In the genomic region with DNA sequence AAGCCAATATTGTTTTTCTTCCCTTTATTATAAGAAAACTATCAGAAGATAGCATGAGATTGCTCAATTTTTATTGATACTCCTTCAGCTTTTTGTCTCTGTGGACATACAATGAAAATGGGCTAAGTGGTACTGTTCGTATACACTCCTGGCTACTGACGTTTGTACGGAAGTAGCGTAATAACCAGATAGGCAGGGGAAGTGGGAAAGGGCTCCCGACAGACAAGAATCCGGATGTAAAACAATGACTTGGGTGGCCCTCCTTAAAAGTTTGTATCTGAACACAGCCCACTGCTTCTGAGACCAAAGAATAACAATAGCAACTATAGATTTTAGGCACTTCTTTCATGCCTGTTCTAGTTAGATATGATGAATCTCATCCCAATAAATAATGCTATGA, we compare ENCODE assay signal across 25 cellular contexts.
"Had no signal": no experiment of that assay in that cellular context is flagged by ENCODE, and none has a peak within 500 bp of the region (broad histone marks: within the 10 kb centered on the region; RNA-seq: fewer than 3 reads in every experiment).

No MANE protein-coding gene starts in this region.

- H3K27ac ChIP-seq: stomach, suprapubic skin, testis, thoracic aorta, thyroid gland, tibial artery, tibial nerve, transverse colon, upper lobe of right lung, uterus, vagina had no signal

- H3K4me3 ChIP-seq: stomach, suprapubic skin, testis, thoracic aorta, thyroid gland, tibial artery, tibial nerve, transverse colon, upper lobe of left lung, upper lobe of right lung, uterus, vagina had no signal

- H3K36me3 ChIP-seq: thoracic aorta, thyroid gland, upper lobe of left lung, upper lobe of right lung, uterus, vagina had no signal

- DNase-seq: stimulated activated CD4-positive, alpha-beta T cell treated with anti-CD3 and anti-CD28 coated beads, Interleukin-2, amount 100 ng/mL, for 48 hours; stimulated activated CD4-positive, alpha-beta T cell treated with anti-CD3 and anti-CD28 coated beads, Interleukin-4, amount 100 ng/mL, for 1 hour; stimulated activated CD4-positive, alpha-beta T cell treated with anti-CD3 and anti-CD28 coated beads, Interleukin-4, amount 100 ng/mL, for 24 hours; stimulated activated CD4-positive, alpha-beta T cell treated with anti-CD3 and anti-CD28 coated beads, Interleukin-4, amount 100 ng/mL, for 4 hours; stimulated activated CD8-positive, alpha-beta memory T cell treated with anti-CD3 and anti-CD28 coated beads, Interleukin-4, amount 100 ng/mL, for 48 hours; stimulated activated naive B cell treated with anti-CD40 and anti-IgM and Interleukin-4, amounts not matched to agents 10 μg/mL and 1 μg/mL and 100 μg/mL, for 72 hours; stimulated activated naive CD4-positive, alpha-beta T cell; stimulated activated naive CD4-positive, alpha-beta T cell treated with Interleukin-2 at 50 U/mL for 16 hours; stimulated activated naive CD8-positive, alpha-beta T cell treated with anti-CD3 and anti-CD28 coated beads, Interleukin-15, amount 100 ng/mL, for 72 hours; stimulated activated naive CD8-positive, alpha-beta T cell treated with anti-CD3 and anti-CD28 coated beads, Interleukin-15, Interleukin-2, amounts not matched to agents 100 U/mL and 50 U/mL, for 24 hours; stomach; substantia nigra; testis; thyroid gland; tibial artery; transverse colon; trophoblast cell; upper lobe of left lung; upper lobe of right lung; uterus had no signal

- H3K4me1 ChIP-seq: stomach, suprapubic skin, testis, thyroid gland, tibial artery, tibial nerve, transverse colon, upper lobe of left lung, upper lobe of right lung, uterus, vagina had no signal

- H3K27me3 ChIP-seq: stomach, suprapubic skin, testis, thyroid gland, tibial artery, tibial nerve, transverse colon, upper lobe of left lung, upper lobe of right lung, uterus, vagina had no signal

- H3K9me3 ChIP-seq: testis, thyroid gland had no signal

- FAIRE-seq: urothelium cell line had no signal
